ENCODE assay signal across 29 cellular contexts in genomic region chr9:123457586-123457985, GRCh38.
DNase-seq lines count a peak whose midpoint lies in the region; ATAC-seq and TF ChIP-seq lines count a peak whose summit lies in the region.
"Had no signal": no experiment of that assay in that cellular context is flagged by ENCODE, and none has a peak within 500 bp of the region (broad histone marks: within the 10 kb centered on the region; RNA-seq: fewer than 3 reads in every experiment).

No MANE protein-coding gene starts in this region.

- H3K27me3 ChIP-seq in sigmoid colon = no peaks in the 10 kb centered on the region
- H3K27me3 ChIP-seq: brain microvascular endothelial cell, suprapubic skin had no signal

- no peak for TF ChIP-seq EP300 in sigmoid colon (IDR thresholded peaks at IDR 0.05)

- no peaks in the 10 kb centered on the region for H3K4me1 ChIP-seq in sigmoid colon

- no peaks in the 10 kb centered on the region for H3K36me3 ChIP-seq in sigmoid colon
- H3K36me3 ChIP-seq: brain microvascular endothelial cell, suprapubic skin had no signal

- 63 to 79% methylated on average over 9 of the region's 9 CpGs for WGBS in sigmoid colon, 2 donors

- TF ChIP-seq CTCF in WTC11 (IDR thresholded peaks at IDR 0.05) (no peak), sigmoid colon (IDR thresholded peaks at IDR 0.05) (no peak), GM10248 (IDR thresholded peaks at IDR 0.05; ENCODE audit: control extremely low read depth, extremely low read depth, low read depth, missing control alignments) (no peak)

- H3K9me3 Mint-ChIP-seq in WTC11 = no peaks in the 10 kb centered on the region
- no peaks in the 10 kb centered on the region for H3K9me3 Mint-ChIP-seq in activated CD8-positive, alpha-beta memory T cell treated with anti-CD3 and anti-CD28 coated beads, Interleukin-2, amount 10 ng/mL, durations not matched to agents 7 days and 5 days (ENCODE audit: low read depth)
- H3K9me3 Mint-ChIP-seq in stimulated activated naive CD8-positive, alpha-beta T cell treated with anti-CD3 and anti-CD28 coated beads, Interleukin-15, amount 100 ng/mL, for 72 hours = no peaks in the 10 kb centered on the region
- H3K9me3 Mint-ChIP-seq: activated CD8-positive, alpha-beta T cell treated with anti-CD3 and anti-CD28 coated beads for 36 hours; IgD-negative memory B cell; naive thymus-derived CD8-positive, alpha-beta T cell had no signal

- intact Hi-C loops in left colon (cut with DNase I, micrococcal nuclease) = no loop called here
- intact Hi-C loops in sigmoid colon (cut with DNase I) = no loop called here

- H3K27me3 Mint-ChIP-seq in WTC11 (ENCODE audit: low read depth) = no peaks in the 10 kb centered on the region
- H3K27me3 Mint-ChIP-seq in activated CD8-positive, alpha-beta memory T cell treated with anti-CD3 and anti-CD28 coated beads, Interleukin-2, amount 10 ng/mL, durations not matched to agents 7 days and 5 days = no peaks in the 10 kb centered on the region
- no peaks in the 10 kb centered on the region for H3K27me3 Mint-ChIP-seq in stimulated activated naive CD8-positive, alpha-beta T cell treated with anti-CD3 and anti-CD28 coated beads, Interleukin-15, amount 100 ng/mL, for 72 hours
- H3K27me3 Mint-ChIP-seq: activated CD4-positive, alpha-beta T cell treated with anti-CD3 and anti-CD28 coated beads for 36 hours; activated CD8-positive, alpha-beta T cell treated with anti-CD3 and anti-CD28 coated beads for 36 hours; IgD-negative memory B cell; naive thymus-derived CD8-positive, alpha-beta T cell had no signal

- H3K4me1 Mint-ChIP-seq in WTC11 = peaks cover 4% of the 10 kb centered on the region
- H3K4me1 Mint-ChIP-seq in activated CD8-positive, alpha-beta memory T cell treated with anti-CD3 and anti-CD28 coated beads, Interleukin-2, amount 10 ng/mL, durations not matched to agents 7 days and 5 days = no peaks in the 10 kb centered on the region
- no peaks in the 10 kb centered on the region for H3K4me1 Mint-ChIP-seq in stimulated activated naive CD8-positive, alpha-beta T cell treated with anti-CD3 and anti-CD28 coated beads, Interleukin-15, amount 100 ng/mL, for 72 hours
- H3K4me1 Mint-ChIP-seq: activated CD4-positive, alpha-beta T cell treated with anti-CD3 and anti-CD28 coated beads for 36 hours; IgD-negative memory B cell; naive thymus-derived CD8-positive, alpha-beta T cell had no signal

- DNase-seq in NCI-H146 (lab: John Stamatoyannopoulos, UW) (peak; percentile 47), NCI-H146 treated with DMSO at 0.1 percent for 48 hours (lab: John Stamatoyannopoulos, UW; ENCODE audit: unreplicated experiment) (no peak), WTC11 (ENCODE audit: low spot score) (no peak), left colon (peak; percentile 26 to 39), sigmoid colon (peak; percentile 56), GM10248 (ENCODE audit: extremely low spot score) (no peak)
- DNase-seq in activated CD8-positive, alpha-beta memory T cell treated with anti-CD3 and anti-CD28 coated beads, Interleukin-2, amount 10 ng/mL, durations not matched to agents 7 days and 5 days = no peak
- no peak for DNase-seq in stimulated activated naive CD8-positive, alpha-beta T cell treated with anti-CD3 and anti-CD28 coated beads, Interleukin-15, amount 100 ng/mL, for 72 hours
- DNase-seq: activated CD4-positive, alpha-beta T cell treated with anti-CD3 and anti-CD28 coated beads for 36 hours; activated CD8-positive, alpha-beta T cell treated with anti-CD3 and anti-CD28 coated beads for 36 hours; activated naive CD4-positive, alpha-beta T cell treated with anti-CD3 and anti-CD28 coated beads, Interleukin-2, amount 50 U/mL, for 16 hours; amniotic stem cell; brain microvascular endothelial cell; Calu3; DMS79 treated with DMSO at 0.1 percent for 48 hours; effector CD8-positive, alpha-beta T cell; GF-D8; islet precursor cell; midbrain; MV-4-11; naive thymus-derived CD8-positive, alpha-beta T cell; NCI-H187; NCI-H524 treated with DMSO at 0.1 percent for 48 hours; PC-9; stimulated activated naive CD4-positive, alpha-beta T cell; SW 1271 had no signal

- no peak for TF ChIP-seq POLR2A in sigmoid colon (IDR thresholded peaks at IDR 0.05)

- no peak overlapping the region for H3K4me3 ChIP-seq in sigmoid colon
- H3K4me3 ChIP-seq: PC-9, suprapubic skin had no signal

- H3K9me3 ChIP-seq in sigmoid colon = no peaks in the 10 kb centered on the region
- H3K9me3 ChIP-seq: suprapubic skin had no signal

- no peak overlapping the region for H3K4me3 Mint-ChIP-seq in WTC11
- no peak overlapping the region for H3K4me3 Mint-ChIP-seq in activated CD8-positive, alpha-beta memory T cell treated with anti-CD3 and anti-CD28 coated beads, Interleukin-2, amount 10 ng/mL, durations not matched to agents 7 days and 5 days
- H3K4me3 Mint-ChIP-seq in stimulated activated naive CD8-positive, alpha-beta T cell treated with anti-CD3 and anti-CD28 coated beads, Interleukin-15, amount 100 ng/mL, for 72 hours = no peak overlapping the region
- H3K4me3 Mint-ChIP-seq: activated CD4-positive, alpha-beta T cell treated with anti-CD3 and anti-CD28 coated beads for 36 hours; activated CD8-positive, alpha-beta T cell treated with anti-CD3 and anti-CD28 coated beads for 36 hours; IgD-negative memory B cell; naive thymus-derived CD8-positive, alpha-beta T cell had no signal

- no peaks in the 10 kb centered on the region for H3K36me3 Mint-ChIP-seq in WTC11
- H3K36me3 Mint-ChIP-seq in activated CD8-positive, alpha-beta memory T cell treated with anti-CD3 and anti-CD28 coated beads, Interleukin-2, amount 10 ng/mL, durations not matched to agents 7 days and 5 days = no peaks in the 10 kb centered on the region

- no peak overlapping the region for H3K27ac Mint-ChIP-seq in WTC11
- H3K27ac Mint-ChIP-seq in activated CD8-positive, alpha-beta memory T cell treated with anti-CD3 and anti-CD28 coated beads, Interleukin-2, amount 10 ng/mL, durations not matched to agents 7 days and 5 days = no peak overlapping the region
- H3K27ac Mint-ChIP-seq in stimulated activated naive CD8-positive, alpha-beta T cell treated with anti-CD3 and anti-CD28 coated beads, Interleukin-15, amount 100 ng/mL, for 72 hours = peak overlapping the region in 1 of 2 donors; percentile 21
- H3K27ac Mint-ChIP-seq: activated CD4-positive, alpha-beta T cell treated with anti-CD3 and anti-CD28 coated beads for 36 hours; activated CD8-positive, alpha-beta T cell treated with anti-CD3 and anti-CD28 coated beads for 36 hours; IgD-negative memory B cell; naive thymus-derived CD8-positive, alpha-beta T cell had no signal

- peak; percentile 34; the same call in 1 of the 2 replicates for ATAC-seq in WTC11
- ATAC-seq in left colon = no peak
- ATAC-seq in activated CD8-positive, alpha-beta memory T cell treated with anti-CD3 and anti-CD28 coated beads, Interleukin-2, amount 10 ng/mL, durations not matched to agents 7 days and 5 days = no peak
- no peak for ATAC-seq in stimulated activated naive CD8-positive, alpha-beta T cell treated with anti-CD3 and anti-CD28 coated beads, Interleukin-15, amount 100 ng/mL, for 72 hours
- ATAC-seq: activated CD4-positive, alpha-beta T cell treated with anti-CD3 and anti-CD28 coated beads for 36 hours; activated CD8-positive, alpha-beta T cell treated with anti-CD3 and anti-CD28 coated beads for 36 hours; HCT116; naive thymus-derived CD8-positive, alpha-beta T cell had no signal

- H3K27ac ChIP-seq in sigmoid colon = no peak overlapping the region
- H3K27ac ChIP-seq: brain microvascular endothelial cell, PC-9, suprapubic skin had no signal

- POLR2A ChIA-PET in WTC11 (lab: Charles Lee) (no interaction called here), GM10248 (lab: Yijun Ruan, JAX) (no interaction called here)

- CTCF ChIA-PET in WTC11 (lab: Charles Lee) (interaction anchor here (0.6 kb wide), 1 partner anchor 18 kb away, joined by 3 read pairs; no protein-coding TSS in a partner anchor), GM10248 (lab: Yijun Ruan, JAX) (interaction anchor here (1.6 to 3.1 kb wide), 2 partner anchors 9 to 11 kb away, joined by 4 to 9 read pairs; no protein-coding TSS in a partner anchor)
- CTCF ChIA-PET in activated CD8-positive, alpha-beta memory T cell treated with anti-CD3 and anti-CD28 coated beads, Interleukin-2, amount 10 ng/mL, durations not matched to agents 7 days and 5 days (lab: Charles Lee) = no interaction called here

TF ChIP-seq in WTC11, 78 proteins besides CTCF, POLR2A, EP300 and RAD21 (continues in another document):
- no peak for TF ChIP-seq FOXJ3 (CRISPR knock-in tag; IDR thresholded peaks at IDR 0.05; ENCODE audit: borderline replicate concordance)
- TF ChIP-seq STAT6 (CRISPR knock-in tag; conservative IDR thresholded peaks at IDR 0.05; ENCODE audit: low read depth) = no peak
- no peak for TF ChIP-seq USF1 (CRISPR knock-in tag; IDR thresholded peaks at IDR 0.05)
- no peak for TF ChIP-seq E2F5 (CRISPR knock-in tag; IDR thresholded peaks at IDR 0.05)

Comparison
In these comparisons a context has a peak if more than half of its experiments do, and no peak if none do; other contexts are left out.
1. DNase-seq: peak in NCI-H146 (single experiment), left colon (2 of 2) and sigmoid colon (single experiment); none in NCI-H146 treated with DMSO at 0.1 percent for 48 hours (single experiment), WTC11 (single experiment), activated CD8-positive, alpha-beta memory T cell treated with anti-CD3 and anti-CD28 coated beads, Interleukin-2, amount 10 ng/mL, durations not matched to agents 7 days and 5 days (single experiment), stimulated activated naive CD8-positive, alpha-beta T cell treated with anti-CD3 and anti-CD28 coated beads, Interleukin-15, amount 100 ng/mL, for 72 hours (0 of 2) and GM10248 (single experiment).